Comparison of ENCODE assay signal across 7 cellular contexts in the genomic region with DNA sequence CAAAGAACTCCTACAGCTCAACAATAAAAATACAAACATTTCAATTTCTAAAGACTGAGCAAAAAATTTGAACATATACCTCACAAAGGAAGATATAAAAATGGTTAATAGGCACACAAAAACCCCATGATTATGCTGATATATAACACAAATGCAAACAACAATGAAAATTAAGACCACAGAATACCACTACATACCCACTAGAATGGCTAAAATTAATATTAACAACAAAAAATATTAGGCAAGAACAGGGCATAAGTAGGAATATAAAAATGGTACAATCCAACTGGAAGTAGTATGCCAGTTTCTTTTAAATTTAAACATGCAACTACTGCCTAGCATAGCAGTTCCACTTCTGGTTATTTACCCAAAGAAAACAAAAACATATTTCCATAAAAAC.
"Had no signal": no experiment of that assay in that cellular context is flagged by ENCODE, and none has a peak within 500 bp of the region (broad histone marks: within the 10 kb centered on the region; RNA-seq: fewer than 3 reads in every experiment).

No MANE protein-coding gene starts in this region.

- H3K9ac ChIP-seq: GM23248 had no signal

- H3K36me3 ChIP-seq: HAP-1 had no signal

- H3K4me3 ChIP-seq: GM23248, HAP-1 had no signal

- H3K9me3 ChIP-seq: HAP-1 had no signal

- H3K27ac ChIP-seq: GM23248, HL-60 had no signal

- DNase-seq: GM23248, GOT3, H7, KG1 had no signal

- FAIRE-seq: HepG2 had no signal

- H2AFZ ChIP-seq: GM23248 had no signal
